In genomic region chr1:25786887-25787286, GRCh38 we compare ENCODE assay signal across 19 cellular contexts. TPM values are rescaled to one million over a fixed set of nuclear protein-coding genes. Genes with fewer than 3 reads are reported as not detected.
DNase-seq lines count a peak whose midpoint lies in the region; ATAC-seq and TF ChIP-seq lines count a peak whose summit lies in the region.
"Had no signal": no experiment of that assay in that cellular context is flagged by ENCODE, and none has a peak within 500 bp of the region (broad histone marks: within the 10 kb centered on the region; RNA-seq: fewer than 3 reads in every experiment).

No MANE protein-coding gene starts in this region.

- TF ChIP-seq CTCF in CD4-positive, alpha-beta T cell (IDR thresholded peaks at IDR 0.05) = no peak
- no peak for TF ChIP-seq CTCF in omental fat pad (IDR thresholded peaks at IDR 0.05)

- H3K27me3 ChIP-seq in CD4-positive, alpha-beta T cell (ENCODE audit: control insufficient read depth, insufficient read depth, low read length) = no peaks in the 10 kb centered on the region
- H3K27me3 ChIP-seq: ascending aorta, BE2C, upper lobe of right lung had no signal

- no peak overlapping the region for H3K4me3 Mint-ChIP-seq in CD4-positive, alpha-beta T cell
- H3K4me3 Mint-ChIP-seq in activated T-helper 1 cell treated with anti-CD3 and anti-CD28 coated beads, Interleukin-12 subunit alpha, Interleukin-12 subunit beta, Interleukin-2, Interleukin-4 antibody, amounts not matched to agents 30 ng/mL and 10 ng/mL and 1 ng/mL, durations not matched to agents 14 hours and 24 hours and 36 hours = no peak overlapping the region
- H3K4me3 Mint-ChIP-seq: T-helper 17 cell had no signal

- DNase-seq in CD4-positive, alpha-beta T cell = no peak
- peak; percentile 20 for DNase-seq in NCI-H226
- no peak for DNase-seq in omental fat pad (ENCODE audit: low spot score)
- no peak for DNase-seq in SK-N-DZ (ENCODE audit: low spot score)
- DNase-seq in NCI-H748 treated with DMSO at 0.1 percent for 48 hours (lab: John Stamatoyannopoulos, UW) = no peak
- DNase-seq in activated T-helper 1 cell treated with anti-CD3 and anti-CD28 coated beads, Interleukin-12 subunit alpha, Interleukin-12 subunit beta, Interleukin-2, Interleukin-4 antibody, amounts not matched to agents 30 ng/mL and 10 ng/mL and 1 ng/mL, durations not matched to agents 14 hours and 24 hours and 36 hours (ENCODE audit: low spot score) = no peak
- DNase-seq: activated CD4-positive, alpha-beta T cell treated with anti-CD3 and anti-CD28 coated beads for 4 hours; BE2C; DND-41; effector CD8-positive, alpha-beta T cell; mucosa of descending colon; NCI-H1092; posterior cingulate gyrus; T-helper 17 cell; upper lobe of right lung had no signal

- ATAC-seq in CD4-positive, alpha-beta T cell (ENCODE audit: poor library complexity) = no peak
- ATAC-seq in omental fat pad (ENCODE audit: low FRiP score) (peak; percentile 60), GM21529 (IDR thresholded peaks at IDR 0.05; ENCODE audit: unreplicated experiment) (no peak)
- ATAC-seq: HepG2, mucosa of descending colon, T-helper 17 cell, upper lobe of right lung had no signal

- CTCF ChIA-PET in CD4-positive, alpha-beta T cell (lab: Charles Lee) = interaction anchor here (0.9 to 2.5 kb wide), 2 partner anchors 9 to 179 kb away, joined by 3 to 6 read pairs; no protein-coding TSS in a partner anchor

- H3K27me3 Mint-ChIP-seq in CD4-positive, alpha-beta T cell = no peaks in the 10 kb centered on the region
- peaks cover 25% of the 10 kb centered on the region for H3K27me3 Mint-ChIP-seq in activated T-helper 1 cell treated with anti-CD3 and anti-CD28 coated beads, Interleukin-12 subunit alpha, Interleukin-12 subunit beta, Interleukin-2, Interleukin-4 antibody, amounts not matched to agents 30 ng/mL and 10 ng/mL and 1 ng/mL, durations not matched to agents 14 hours and 24 hours and 36 hours (ENCODE audit: insufficient read depth)
- H3K27me3 Mint-ChIP-seq: T-helper 17 cell had no signal

- no peaks in the 10 kb centered on the region for H3K9me3 ChIP-seq in CD4-positive, alpha-beta T cell (ENCODE audit: control insufficient read depth, low read length)
- H3K9me3 ChIP-seq: ascending aorta, BE2C, mucosa of descending colon, upper lobe of right lung had no signal

- peaks cover 8% of the 10 kb centered on the region for H3K4me1 Mint-ChIP-seq in CD4-positive, alpha-beta T cell (ENCODE audit: low read depth)
- H3K4me1 Mint-ChIP-seq in activated T-helper 1 cell treated with anti-CD3 and anti-CD28 coated beads, Interleukin-12 subunit alpha, Interleukin-12 subunit beta, Interleukin-2, Interleukin-4 antibody, amounts not matched to agents 30 ng/mL and 10 ng/mL and 1 ng/mL, durations not matched to agents 14 hours and 24 hours and 36 hours (ENCODE audit: low read depth) = no peaks in the 10 kb centered on the region

- peak overlapping the region; percentile 22 for H3K27ac ChIP-seq in CD4-positive, alpha-beta T cell (ENCODE audit: low read depth, low read length)
- H3K27ac ChIP-seq in cingulate gyrus (ENCODE audit: low read depth, low read length) = peak overlapping the region; percentile 79
- H3K27ac ChIP-seq: upper lobe of right lung had no signal

- POLR2A ChIA-PET in CD4-positive, alpha-beta T cell (lab: Charles Lee) = interaction anchor here (1.0 to 2.8 kb wide), 4 partner anchors 9 to 168 kb away, joined by 3 to 12 read pairs (median 4); partner anchors contain the start of gene MTFR1L

- intact Hi-C loops in CD4-positive, alpha-beta T cell (cut with DNase I, micrococcal nuclease) = no loop called here
- intact Hi-C loops in activated T-helper 1 cell treated with anti-CD3 and anti-CD28 coated beads, Interleukin-12 subunit alpha, Interleukin-12 subunit beta, Interleukin-2, Interleukin-4 antibody, amounts not matched to agents 30 ng/mL and 10 ng/mL and 1 ng/mL, durations not matched to agents 14 hours and 24 hours and 36 hours (cut with micrococcal nuclease) = no loop called here

- H3K36me3 Mint-ChIP-seq in CD4-positive, alpha-beta T cell (ENCODE audit: low read depth) = peaks cover 81% of the 10 kb centered on the region
- no peaks in the 10 kb centered on the region for H3K36me3 Mint-ChIP-seq in activated T-helper 1 cell treated with anti-CD3 and anti-CD28 coated beads, Interleukin-12 subunit alpha, Interleukin-12 subunit beta, Interleukin-2, Interleukin-4 antibody, amounts not matched to agents 30 ng/mL and 10 ng/mL and 1 ng/mL, durations not matched to agents 14 hours and 24 hours and 36 hours (ENCODE audit: low read depth)

- peak overlapping the region; percentile 30 for H3K27ac Mint-ChIP-seq in CD4-positive, alpha-beta T cell
- no peak overlapping the region for H3K27ac Mint-ChIP-seq in activated T-helper 1 cell treated with anti-CD3 and anti-CD28 coated beads, Interleukin-12 subunit alpha, Interleukin-12 subunit beta, Interleukin-2, Interleukin-4 antibody, amounts not matched to agents 30 ng/mL and 10 ng/mL and 1 ng/mL, durations not matched to agents 14 hours and 24 hours and 36 hours
- H3K27ac Mint-ChIP-seq: T-helper 17 cell had no signal

- H3K9me3 Mint-ChIP-seq in CD4-positive, alpha-beta T cell = no peaks in the 10 kb centered on the region
- H3K9me3 Mint-ChIP-seq in activated T-helper 1 cell treated with anti-CD3 and anti-CD28 coated beads, Interleukin-12 subunit alpha, Interleukin-12 subunit beta, Interleukin-2, Interleukin-4 antibody, amounts not matched to agents 30 ng/mL and 10 ng/mL and 1 ng/mL, durations not matched to agents 14 hours and 24 hours and 36 hours = no peaks in the 10 kb centered on the region

RNA-seq across cellular contexts. Expression of gene SELENON, which starts 13.1 kb away (rescaled TPM):
- 10 to 100 TPM; 25.3 to 25.7 TPM for total RNA-seq in CD4-positive, alpha-beta T cell
- 10 to 100 TPM; 26.0 to 57.3 (median 53.6) TPM for total RNA-seq in omental fat pad
- 25.5 and 29.9 TPM in 2 replicates for polyA plus RNA-seq in SK-N-DZ (2014; cell fraction: cytosol; rRNA removed)
- polyA plus RNA-seq in SK-N-DZ (2014; cell fraction: nucleus; rRNA removed) = 13.7 and 16.4 TPM in 2 replicates
- total RNA-seq in activated T-helper 1 cell treated with anti-CD3 and anti-CD28 coated beads, Interleukin-12 subunit alpha, Interleukin-12 subunit beta, Interleukin-2, Interleukin-4 antibody, amounts not matched to agents 30 ng/mL and 10 ng/mL and 1 ng/mL, durations not matched to agents 14 hours and 24 hours and 36 hours = 5.2 and 5.3 TPM in 2 replicates

RNA-seq across cellular contexts. Expression of gene MTFR1L, which starts 32.9 kb away (rescaled TPM):
- 10 to 100 TPM; 25.5 to 28.0 TPM for total RNA-seq in CD4-positive, alpha-beta T cell
- 10 to 100 TPM; 40.8 to 84.2 (median 61.3) TPM for total RNA-seq in omental fat pad
- polyA plus RNA-seq in SK-N-DZ (2014; cell fraction: cytosol; rRNA removed) = 41.3 and 45.7 TPM in 2 replicates
- 53.0 and 70.9 TPM in 2 replicates for polyA plus RNA-seq in SK-N-DZ (2014; cell fraction: nucleus; rRNA removed)
- 29.3 and 30.0 TPM in 2 replicates for total RNA-seq in activated T-helper 1 cell treated with anti-CD3 and anti-CD28 coated beads, Interleukin-12 subunit alpha, Interleukin-12 subunit beta, Interleukin-2, Interleukin-4 antibody, amounts not matched to agents 30 ng/mL and 10 ng/mL and 1 ng/mL, durations not matched to agents 14 hours and 24 hours and 36 hours
